Comparison of ENCODE assay signal across 32 cellular contexts in the genomic region with DNA sequence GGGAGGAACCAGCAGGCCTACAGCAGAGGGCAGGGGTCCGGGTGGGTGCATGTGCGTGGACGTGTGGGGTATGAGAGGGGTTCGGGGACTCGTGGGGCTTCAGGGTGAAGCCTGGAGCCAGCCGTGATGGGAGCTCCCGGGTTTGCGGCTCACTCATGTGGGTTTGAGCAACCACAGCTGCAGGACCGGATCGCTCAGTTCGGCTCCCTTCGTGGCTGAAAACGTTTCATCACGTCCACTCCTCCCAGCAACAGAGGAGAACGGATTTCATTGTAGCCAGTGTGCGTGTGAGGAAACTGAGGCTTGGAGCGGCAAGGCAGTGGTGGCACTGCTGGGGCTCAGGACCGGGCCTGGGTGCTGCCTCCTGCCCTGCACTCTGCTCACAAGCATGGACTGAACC. TPM values are rescaled to one million over a fixed set of nuclear protein-coding genes. Genes with fewer than 3 reads are reported as not detected.
DNase-seq lines count a peak whose midpoint lies in the region; ATAC-seq and TF ChIP-seq lines count a peak whose summit lies in the region.
"Had no signal": no experiment of that assay in that cellular context is flagged by ENCODE, and none has a peak within 500 bp of the region (broad histone marks: within the 10 kb centered on the region; RNA-seq: fewer than 3 reads in every experiment).

No MANE protein-coding gene starts in this region.

- TF ChIP-seq CTCF in RWPE1 (conservative IDR thresholded peaks at IDR 0.05; ENCODE audit: low read depth) (no peak), chondrocyte (IDR thresholded peaks at IDR 0.05) (no peak)

- H3K4me3 Mint-ChIP-seq in chondrocyte (ENCODE audit: unreplicated experiment), result no peak overlapping the region
- H3K4me3 Mint-ChIP-seq: B cell; CD14-positive monocyte; CD4-positive, alpha-beta memory T cell; CD4-positive, alpha-beta T cell; CD4-positive, CD25-positive, alpha-beta regulatory T cell; CD8-positive, alpha-beta memory T cell; CD8-positive, alpha-beta T cell had no signal

- H3K27ac ChIP-seq in RWPE1, result peak overlapping the region; percentile 81
- H3K27ac ChIP-seq: 22Rv1; A549; BLaER1; BLaER1 treated with 17β-estradiol and CSF1 and Interleukin-3, amounts not matched to agents 10 nM and 100 nM; C4-2B had no signal

- no peak for ATAC-seq in GM21390 (IDR thresholded peaks at IDR 0.05; ENCODE audit: unreplicated experiment)
- ATAC-seq: A549; CD8-positive, alpha-beta T cell had no signal

- H3K27ac Mint-ChIP-seq in chondrocyte (ENCODE audit: unreplicated experiment), result peak overlapping the region; percentile 27
- H3K27ac Mint-ChIP-seq: B cell; CD14-positive monocyte; CD4-positive, alpha-beta memory T cell; CD4-positive, alpha-beta T cell; CD8-positive, alpha-beta memory T cell; CD8-positive, alpha-beta T cell had no signal

- CTCF ChIA-PET in RWPE1 (lab: Yijun Ruan, JAX), result no interaction called here

- DNase-seq in RWPE1 (ENCODE audit: low spot score) (no peak), chondrocyte (ENCODE audit: low spot score) (no peak), SHP77 treated with DMSO at 0.1 percent for 48 hours (lab: John Stamatoyannopoulos, UW) (no peak)
- DNase-seq: 8988T; ACHN; AML-193; BE2C; C1 segment of cervical spinal cord; Caco-2; Calu3; CD4-positive, alpha-beta memory T cell; CD4-positive, alpha-beta T cell; CD4-positive, CD25-positive, alpha-beta regulatory T cell; CD8-positive, alpha-beta memory T cell; CD8-positive, alpha-beta T cell; COR-L47; DMS 273 treated with DMSO at 0.1 percent for 48 hours; DMS153; DMS79; DMS79 treated with DMSO at 0.1 percent for 48 hours; DND-41; EL had no signal

- peaks cover 22% of the 10 kb centered on the region for H3K36me3 Mint-ChIP-seq in chondrocyte (ENCODE audit: low read depth)
- H3K36me3 Mint-ChIP-seq: CD14-positive monocyte; CD4-positive, alpha-beta memory T cell; CD4-positive, CD25-positive, alpha-beta regulatory T cell; CD8-positive, alpha-beta memory T cell; CD8-positive, alpha-beta T cell had no signal

- H3K9me3 Mint-ChIP-seq in chondrocyte (ENCODE audit: low read depth), result peaks cover 2% of the 10 kb centered on the region
- H3K9me3 Mint-ChIP-seq: CD4-positive, alpha-beta T cell; CD8-positive, alpha-beta memory T cell; CD8-positive, alpha-beta T cell had no signal

- H3K4me1 Mint-ChIP-seq in chondrocyte (ENCODE audit: low read depth), result peaks cover 33% of the 10 kb centered on the region

- H3K27me3 Mint-ChIP-seq in chondrocyte (ENCODE audit: low read depth), result no peaks in the 10 kb centered on the region
- H3K27me3 Mint-ChIP-seq: B cell; CD4-positive, alpha-beta memory T cell; CD4-positive, alpha-beta T cell; CD4-positive, CD25-positive, alpha-beta regulatory T cell had no signal

- POLR2A ChIA-PET in RWPE1 (lab: Yijun Ruan, JAX; ENCODE audit: low non-redundant PET), result no interaction called here

RNA-seq across cellular contexts. Expression of a gene that starts 10.6 kb away (rescaled TPM):
- total RNA-seq in chondrocyte, result 1,195 to 2,668 TPM (median 2,632 TPM) in 3 replicates
- total RNA-seq: A172; B cell; Calu3; CD4-positive, alpha-beta memory T cell; CD4-positive, alpha-beta T cell; CD4-positive, CD25-positive, alpha-beta regulatory T cell; CD8-positive, alpha-beta memory T cell; CD8-positive, alpha-beta T cell had no signal

RNA-seq across cellular contexts. Expression of a gene that starts 12.1 kb away (rescaled TPM):
- 0.17 to 0.46 TPM (median 0.37 TPM) in 3 replicates for total RNA-seq in chondrocyte
- total RNA-seq: A172; B cell; Caco-2; Calu3; CD4-positive, alpha-beta memory T cell; CD4-positive, alpha-beta T cell; CD4-positive, CD25-positive, alpha-beta regulatory T cell; CD8-positive, alpha-beta memory T cell; CD8-positive, alpha-beta T cell; Daoy had no signal

RNA-seq across cellular contexts. Expression of a gene that starts 35.0 kb away (rescaled TPM):
- total RNA-seq in chondrocyte, result 31.3 to 43.6 TPM (median 32.3 TPM) in 3 replicates

RNA-seq across cellular contexts. Expression of a gene that starts 59.5 kb away (rescaled TPM):
- total RNA-seq in chondrocyte, result 0.80 to 1.6 TPM (median 1.6 TPM) in 3 replicates
